30 cellular contexts compared by ENCODE assay signal in genomic region chr3:57031622-57032541, GRCh38. TPM values are rescaled to one million over a fixed set of nuclear protein-coding genes. Genes with fewer than 3 reads are reported as not detected.
DNase-seq lines count a peak whose midpoint lies in the region; ATAC-seq, FAIRE-seq and TF ChIP-seq lines count a peak whose summit lies in the region.
"Had no signal": no experiment of that assay in that cellular context is flagged by ENCODE, and none has a peak within 500 bp of the region (broad histone marks: within the 10 kb centered on the region; RNA-seq: fewer than 3 reads in every experiment).

No MANE protein-coding gene starts in this region.

- no peak for TF ChIP-seq EP300 in GM12878 (IDR thresholded peaks at IDR 0.05; ENCODE audit: borderline replicate concordance in 1 of 2, control insufficient read depth in 1 of 2, low read depth in 2 of 2, low read length in 2 of 2)

- H3K4me1 ChIP-seq in HEK293 (ENCODE audit: control insufficient read depth, insufficient read depth, low read length): peaks cover 8% of the 10 kb centered on the region
- no peaks in the 10 kb centered on the region for H3K4me1 ChIP-seq in GM12878 (ENCODE audit: control insufficient read depth, insufficient read depth, low read length)
- H3K4me1 ChIP-seq: body of pancreas had no signal

- H2AFZ ChIP-seq in GM12878 (ENCODE audit: control insufficient read depth, low read depth, low read length): no peak overlapping the region
- H2AFZ ChIP-seq: GM23248 had no signal

- H3K79me2 ChIP-seq in GM12878 (ENCODE audit: control insufficient read depth, insufficient read depth, low read length): no peaks in the 10 kb centered on the region

- BruUV-seq in GM12878 (replicated peaks; lab: Mats Ljungman, UMichigan): no TSS peak

- SMC1A ChIA-PET in GM12878 (lab: Charles Lee; ENCODE audit: uncharacterized antibody, unreplicated experiment): no interaction called here

- H3K9ac ChIP-seq in GM12878 (ENCODE audit: control insufficient read depth, insufficient read depth, low read length): no peak overlapping the region
- H3K9ac ChIP-seq: BLaER1 treated with 17β-estradiol and CSF1 and Interleukin-3, amounts not matched to agents 10 nM and 100 nM; GM23248 had no signal

- TF ChIP-seq RAD21 in GM12878 (IDR thresholded peaks at IDR 0.05; ENCODE audit: insufficient read depth, low read depth, low read length): no peak

- in situ Hi-C loops in GM12878 (cut with MboI): no loop called here

- H4K20me1 ChIP-seq in GM12878 (ENCODE audit: control insufficient read depth, insufficient read depth): no peaks in the 10 kb centered on the region
- H4K20me1 ChIP-seq: BLaER1 treated with 17β-estradiol and CSF1 and Interleukin-3, amounts not matched to agents 10 nM and 100 nM had no signal

- POLR2A ChIA-PET in HEK293 (lab: Yijun Ruan, JAX) (no interaction called here), GM12878 (lab: Charles Lee) (no interaction called here)

- no peaks in the 10 kb centered on the region for H3K27me3 ChIP-seq in GM12878 (replicated peaks in 1 of 2; ENCODE audit: control insufficient read depth in 2 of 2, insufficient read depth in 2 of 2, low read length in 1 of 2)
- H3K27me3 ChIP-seq: adrenal gland; BLaER1 treated with 17β-estradiol and CSF1 and Interleukin-3, amounts not matched to agents 10 nM and 100 nM; body of pancreas; transverse colon had no signal

- ATAC-seq in GM12878: peak; percentile 41; the same call in 1 of the 3 replicates
- ATAC-seq in sciatic nerve: peak; percentile 80
- ATAC-seq: body of pancreas, left ventricle myocardium superior had no signal

- no peak overlapping the region for H3K27ac ChIP-seq in HEK293 (ENCODE audit: extremely low read depth, low read depth, low read length)
- no peak overlapping the region for H3K27ac ChIP-seq in GM12878 (ENCODE audit: control insufficient read depth, insufficient read depth)
- H3K27ac ChIP-seq: BLaER1 treated with 17β-estradiol and CSF1 and Interleukin-3, amounts not matched to agents 10 nM and 100 nM; GM23248; transverse colon had no signal

- intact Hi-C loops in GM12878 (cut with micrococcal nuclease; ENCODE audit: unreplicated experiment) (no loop called here), sciatic nerve (cut with DNase I) (no loop called here)

- no peaks in the 10 kb centered on the region for H3K9me3 ChIP-seq in HEK293 (ENCODE audit: control insufficient read depth, insufficient read depth, low read depth, low read length)
- no peaks in the 10 kb centered on the region for H3K9me3 ChIP-seq in GM12878 (replicated peaks; ENCODE audit: control insufficient read depth, insufficient read depth, low read length)
- H3K9me3 ChIP-seq: adrenal gland, body of pancreas, transverse colon had no signal

- H3K4me2 ChIP-seq in GM12878 (ENCODE audit: control insufficient read depth, insufficient read depth): no peak overlapping the region

- TF ChIP-seq POLR2A in NB4 (IDR thresholded peaks at IDR 0.05; ENCODE audit: extremely low read depth, insufficient read length) (no peak), GM12878 (IDR thresholded peaks at IDR 0.05; ENCODE audit: low read depth, low read length) (no peak)

- TF ChIP-seq CTCF in HEK293 (tag by site-specific recombination; IDR thresholded peaks at IDR 0.05): no peak
- no peak for TF ChIP-seq CTCF in NB4 (IDR thresholded peaks at IDR 0.05; ENCODE audit: low read depth, low read length)
- no peak for TF ChIP-seq CTCF in GM12878 (IDR thresholded peaks at IDR 0.05 in 2 of 3, conservative IDR thresholded peaks at IDR 0.05 in 1 of 3; ENCODE audit: control insufficient read depth in 2 of 3, extremely low read depth in 1 of 3, insufficient read depth in 1 of 3, low read depth in 3 of 3, low read length in 3 of 3)

- CTCF ChIA-PET in HEK293 (lab: Yijun Ruan, JAX) (no interaction called here), GM12878 (lab: Yijun Ruan, JAX) (no interaction called here)

- 15% methylated on average over 5 of the region's 5 CpGs for WGBS in GM12878 (ENCODE audit: insufficient coverage, insufficient replicate concordance, low lambda C conversion rate, missing lambda C conversion rate)

- H3K36me3 ChIP-seq in HEK293 (ENCODE audit: control insufficient read depth in 2 of 2, insufficient read depth in 1 of 2, low read length in 2 of 2) (no peaks in the 10 kb centered on the region), GM12878 (ENCODE audit: control insufficient read depth in 2 of 2, insufficient read depth in 2 of 2, low read length in 1 of 2) (no peaks in the 10 kb centered on the region)
- H3K36me3 ChIP-seq: adrenal gland; BLaER1 treated with 17β-estradiol and CSF1 and Interleukin-3, amounts not matched to agents 10 nM and 100 nM; transverse colon had no signal

- RAD21 ChIA-PET in GM12878 (lab: Charles Lee; ENCODE audit: unreplicated experiment): no interaction called here

- no peak for FAIRE-seq in GM12878 (lab: Jason Lieb, UNC)

- DNase-seq in NB4 (ENCODE audit: low read depth): peak; percentile 36
- no peak for DNase-seq in GM12878 (ENCODE audit: low read depth, low spot score)
- DNase-seq in sciatic nerve (ENCODE audit: low spot score): no peak
- no peak for DNase-seq in DMS 273 (lab: John Stamatoyannopoulos, UW; ENCODE audit: unreplicated experiment)
- DNase-seq in NCI-H345 treated with DMSO at 0.1 percent for 48 hours (lab: John Stamatoyannopoulos, UW; ENCODE audit: unreplicated experiment): no peak
- no peak for DNase-seq in NCI-H524 treated with DMSO at 0.1 percent for 48 hours (lab: John Stamatoyannopoulos, UW)
- DNase-seq: activated CD4-positive, alpha-beta T cell treated with anti-CD3 and anti-CD28 coated beads, Interleukin-2, amount 50 U/mL, for 4 hours; activated CD4-positive, CD25-positive, alpha-beta regulatory T cell; activated CD8-positive, alpha-beta memory T cell treated with anti-CD3 and anti-CD28 coated beads, Interleukin-2, amount 50 U/mL, for 4 hours; activated naive CD4-positive, alpha-beta T cell treated with anti-CD3 and anti-CD28 coated beads for 36 hours; body of pancreas; COR-L47; GM23248; islet precursor cell; left ventricle myocardium superior; midbrain; NCI-H2081; NCI-H226; NCI-H774; stimulated activated CD4-positive, alpha-beta T cell treated with anti-CD3 and anti-CD28 coated beads, Interleukin-2, amount 100 ng/mL, for 24 hours; SW 1271; T1000; transverse colon had no signal

- H3K4me3 ChIP-seq in HEK293 (ENCODE audit: low read depth, low read length) (no peak overlapping the region), NB4 (ENCODE audit: low read depth, low read length) (no peak overlapping the region), GM12878 (no peak overlapping the region)
- H3K4me3 ChIP-seq: adrenal gland; BLaER1 treated with 17β-estradiol and CSF1 and Interleukin-3, amounts not matched to agents 10 nM and 100 nM; body of pancreas; GM23248; transverse colon had no signal

TF ChIP-seq in HEK293, 187 proteins besides CTCF, POLR2A, EP300 and RAD21 (continues in another document):
- no peak for TF ChIP-seq ZNF580 (tag by site-specific recombination; IDR thresholded peaks at IDR 0.05)
- TF ChIP-seq ZSCAN4 (tag by site-specific recombination; IDR thresholded peaks at IDR 0.05): no peak

TF ChIP-seq in GM12878, 131 proteins besides CTCF, POLR2A, EP300 and RAD21:
- TF ChIP-seq EZH2 (IDR thresholded peaks at IDR 0.05; ENCODE audit: borderline replicate concordance, control insufficient read depth, low read depth, low read length) (no peak), REST (IDR thresholded peaks at IDR 0.05; ENCODE audit: low read depth, low read length) (0 out of 2 replicates have a peak, but pooled peaks have one; percentile 36)

RNA-seq across cellular contexts. Expression of gene SPATA12, which starts 28.6 kb away (rescaled TPM):
- total RNA-seq in GM12878 (2013; cell fraction: nucleolus; rRNA removed): not detected in 2 replicates
- total RNA-seq in GM12878 (2014; rRNA removed) (0.34 and 0.82 TPM in 2 replicates), GM12878 (2014; rRNA removed; fragmentation: Illumina TruSeq; extraction: Trizol) (0.36 and 0.46 TPM in 2 replicates), GM12878 (2021) (0.29 and 0.38 TPM in 2 replicates), sciatic nerve (not detected)
- polyA plus RNA-seq in GM12878 (2011; ENCODE audit: low read depth): not detected
- polyA plus RNA-seq in GM12878 (2011; rRNA removed) (0.03 TPM in 1 of 2 replicates, not detected in the other), GM12878 (2014; fragmentation: Illumina TruSeq; extraction: Trizol) (0.44 and 0.82 TPM in 2 replicates), GM12878 (2014; fragmentation: Nextera tagmentation; extraction: Ambion mirVana) (under 1 TPM; 0.51 to 0.69 TPM), GM12878 (2014; rRNA removed) (0.61 and 0.70 TPM in 2 replicates), GM12878 (2016; fragmentation: Nextera tagmentation; extraction: Ambion mirVana) (under 1 TPM; 0.25 to 0.32 TPM)
- 0.02 TPM in 1 of 2 replicates, not detected in the other for polyA plus RNA-seq in GM12878 (2011; cell fraction: cytosol; rRNA removed)
- polyA plus RNA-seq in GM12878 (2011; cell fraction: nucleus; rRNA removed): not detected in 2 replicates
- not detected in 2 replicates for polyA plus RNA-seq in GM12878 (2012)
- polyA minus RNA-seq in GM12878 (2011; rRNA and poly(A)+ RNA removed): not detected in 2 replicates
- not detected in 2 replicates for polyA minus RNA-seq in GM12878 (2011; cell fraction: cytosol; rRNA and poly(A)+ RNA removed)
- polyA minus RNA-seq in GM12878 (2011; cell fraction: nucleus; rRNA and poly(A)+ RNA removed): not detected in 2 replicates
- total RNA-seq: activated naive CD4-positive, alpha-beta T cell treated with anti-CD3 and anti-CD28 coated beads for 36 hours; activated T-helper 1 cell treated with anti-CD3 and anti-CD28 coated beads, Interleukin-12 subunit alpha, Interleukin-12 subunit beta, Interleukin-2, Interleukin-4 antibody, amounts not matched to agents 30 ng/mL and 10 ng/mL and 1 ng/mL, durations not matched to agents 14 hours and 24 hours and 36 hours; body of pancreas; cerebellum; GM23248; left ventricle myocardium superior; osteocyte; transverse colon had no signal
- polyA plus RNA-seq: AG04450, GM23248 had no signal

Comparison
In these comparisons a context has a peak if more than half of its experiments do, and no peak if none do; other contexts are left out.
1. Of the 9 proteins assayed by ChIP-seq in both HEK293 and GM12878: peak only in HEK293: none; only in GM12878: none; in both: REST; in neither: 8.